17 cellular contexts compared by ENCODE assay signal in genomic region chr10:70293169-70293813, GRCh38. TPM values are rescaled to one million over a fixed set of nuclear protein-coding genes. Genes with fewer than 3 reads are reported as not detected.
A peak's percentile ranks its signal among the peaks of the same experiment; 100 is the strongest.
DNase-seq lines count a peak whose midpoint lies in the region; ATAC-seq and TF ChIP-seq lines count a peak whose summit lies in the region.
"Had no signal": no experiment of that assay in that cellular context is flagged by ENCODE, and none has a peak within 500 bp of the region (broad histone marks: within the 10 kb centered on the region; RNA-seq: fewer than 3 reads in every experiment).

No MANE protein-coding gene starts in this region.

- H3K27me3 ChIP-seq in trophoblast cell (ENCODE audit: insufficient read depth, low read length), result no peaks in the 10 kb centered on the region

- H3K4me2 ChIP-seq in trophoblast cell (ENCODE audit: low read length), result no peak overlapping the region
- H3K4me2 ChIP-seq: GM23338 had no signal

- no peak overlapping the region for H3K4me3 Mint-ChIP-seq in natural killer cell
- H3K4me3 Mint-ChIP-seq in natural killer cell treated with Interleukin-12 subunit alpha and Interleukin-12 subunit beta and Interleukin-15 and Interleukin-18, amount 100 ng/mL, for 72 hours, result no peak overlapping the region
- H3K4me3 Mint-ChIP-seq: GM23338 had no signal

- H2BK12ac ChIP-seq in trophoblast cell (ENCODE audit: low read length), result no peak overlapping the region

- H3K36me3 Mint-ChIP-seq in natural killer cell, result no peaks in the 10 kb centered on the region
- no peaks in the 10 kb centered on the region for H3K36me3 Mint-ChIP-seq in natural killer cell treated with Interleukin-12 subunit alpha and Interleukin-12 subunit beta and Interleukin-15 and Interleukin-18, amount 100 ng/mL, for 72 hours

- ATAC-seq in natural killer cell, result peak in 2 of 3 donors; percentile 46 to 63
- ATAC-seq in natural killer cell treated with Interleukin-12 subunit alpha and Interleukin-12 subunit beta and Interleukin-15 and Interleukin-18, amount 100 ng/mL, for 72 hours, result no peak
- peak; percentile 78 for ATAC-seq in HG02610 (IDR thresholded peaks at IDR 0.05; ENCODE audit: unreplicated experiment)
- ATAC-seq in HG03442 (IDR thresholded peaks at IDR 0.05; ENCODE audit: unreplicated experiment), result peak; percentile 46
- ATAC-seq: GM23338 had no signal

- H2AFZ ChIP-seq in trophoblast cell (ENCODE audit: insufficient read depth, low read length, poor library complexity), result no peak overlapping the region
- H2AFZ ChIP-seq: GM23338 had no signal

- no peak overlapping the region for H3K9ac ChIP-seq in trophoblast cell (ENCODE audit: low read length)

- no peak overlapping the region for H2BK120ac ChIP-seq in trophoblast cell (ENCODE audit: insufficient read depth, low read length, poor library complexity)

- H3K9me3 ChIP-seq in trophoblast cell (ENCODE audit: insufficient read depth, low read depth, low read length), result peaks cover 1% of the 10 kb centered on the region

- no peak overlapping the region for H3K14ac ChIP-seq in trophoblast cell (ENCODE audit: low read length)

- H4K12ac ChIP-seq in trophoblast cell (ENCODE audit: low read depth, low read length), result no peak overlapping the region

- DNase-seq in natural killer cell, result no peak
- no peak for DNase-seq in natural killer cell treated with Interleukin-12 subunit alpha and Interleukin-12 subunit beta and Interleukin-15 and Interleukin-18, amount 100 ng/mL, for 72 hours (ENCODE audit: low spot score)
- no peak for DNase-seq in NCI-H2081 treated with DMSO at 0.1 percent for 48 hours (lab: John Stamatoyannopoulos, UW)
- no peak for DNase-seq in trophoblast cell
- no peak for DNase-seq in stimulated activated CD4-positive, alpha-beta T cell treated with anti-CD3 and anti-CD28 coated beads, Interleukin-1b, Interleukin-23, amount 100 ng/mL, for 48 hours
- no peak for DNase-seq in activated CD4-positive, alpha-beta T cell treated with anti-CD3 and anti-CD28 coated beads, Interleukin-2, amount 50 U/mL, for 4 hours
- DNase-seq: activated effector memory CD4-positive, alpha-beta T cell treated with Interleukin-2 at 50 U/mL for 16 hours; DMS79; IMR-90; islet precursor cell; NCI-H2171 had no signal

- H3K79me2 ChIP-seq in trophoblast cell (ENCODE audit: control insufficient read depth, insufficient read depth, low read length, poor library complexity), result no peaks in the 10 kb centered on the region

- H3K27ac Mint-ChIP-seq in natural killer cell, result no peak overlapping the region
- no peak overlapping the region for H3K27ac Mint-ChIP-seq in natural killer cell treated with Interleukin-12 subunit alpha and Interleukin-12 subunit beta and Interleukin-15 and Interleukin-18, amount 100 ng/mL, for 72 hours
- H3K27ac Mint-ChIP-seq: GM23338 had no signal

- no peaks in the 10 kb centered on the region for H3K79me1 ChIP-seq in trophoblast cell (ENCODE audit: low read length)

- no peaks in the 10 kb centered on the region for H3K4me1 ChIP-seq in trophoblast cell (ENCODE audit: control insufficient read depth in 1 of 2, insufficient read depth in 2 of 2, low read length in 2 of 2)

- H2AK5ac ChIP-seq in trophoblast cell (ENCODE audit: low read length), result no peak overlapping the region

- no peaks in the 10 kb centered on the region for H3K36me3 ChIP-seq in trophoblast cell (ENCODE audit: control insufficient read depth in 1 of 2, insufficient read depth in 2 of 2, low read length in 2 of 2)
- H3K36me3 ChIP-seq: cardiac muscle cell had no signal

- H3K4me3 ChIP-seq in trophoblast cell (ENCODE audit: low read depth, low read length), result no peak overlapping the region
- H3K4me3 ChIP-seq: cardiac muscle cell, GM23338 had no signal

- no peak overlapping the region for H2BK5ac ChIP-seq in trophoblast cell (ENCODE audit: low read depth, low read length, poor library complexity)

- no peak overlapping the region for H4K91ac ChIP-seq in trophoblast cell (ENCODE audit: low read depth, low read length)

- no peaks in the 10 kb centered on the region for H3K9me3 Mint-ChIP-seq in natural killer cell
- H3K9me3 Mint-ChIP-seq in natural killer cell treated with Interleukin-12 subunit alpha and Interleukin-12 subunit beta and Interleukin-15 and Interleukin-18, amount 100 ng/mL, for 72 hours, result no peaks in the 10 kb centered on the region
- H3K9me3 Mint-ChIP-seq: GM23338 had no signal

- no peak overlapping the region for H3K4ac ChIP-seq in trophoblast cell (ENCODE audit: low read depth, low read length)

- H3K4me1 Mint-ChIP-seq in natural killer cell, result peaks cover 6 to 11% of the 10 kb centered on the region in 2 donors
- peaks cover 3 to 6% of the 10 kb centered on the region in 2 donors for H3K4me1 Mint-ChIP-seq in natural killer cell treated with Interleukin-12 subunit alpha and Interleukin-12 subunit beta and Interleukin-15 and Interleukin-18, amount 100 ng/mL, for 72 hours (ENCODE audit: low read depth in 2 of 2)

- H3K27ac ChIP-seq in trophoblast cell (ENCODE audit: low read depth, low read length), result no peak overlapping the region
- H3K27ac ChIP-seq: cardiac muscle cell, RWPE1, VCaP had no signal

- H3K18ac ChIP-seq in trophoblast cell (ENCODE audit: low read length), result no peak overlapping the region

- no peaks in the 10 kb centered on the region for H3K27me3 Mint-ChIP-seq in natural killer cell (ENCODE audit: low read depth in 2 of 2)
- peaks cover 0 to 6% of the 10 kb centered on the region in 2 donors for H3K27me3 Mint-ChIP-seq in natural killer cell treated with Interleukin-12 subunit alpha and Interleukin-12 subunit beta and Interleukin-15 and Interleukin-18, amount 100 ng/mL, for 72 hours

- H3K23ac ChIP-seq in trophoblast cell (ENCODE audit: low read length), result no peak overlapping the region

- no CpG with 5 or more reads among the region's 7 CpGs for WGBS in trophoblast cell (ENCODE audit: extremely low coverage, insufficient coverage, insufficient read length)

- H4K8ac ChIP-seq in trophoblast cell (ENCODE audit: low read depth, low read length), result no peak overlapping the region

- intact Hi-C loops in natural killer cell (cut with micrococcal nuclease), result no loop called here

- TF ChIP-seq CTCF in natural killer cell (IDR thresholded peaks at IDR 0.05), result no peak

RNA-seq across cellular contexts. Expression of gene NPFFR1, which starts 9.5 kb away (rescaled TPM):
- under 1 TPM in 1 of 3 donors, not detected in 2; 0.05 TPM for total RNA-seq in natural killer cell
- under 1 TPM in 1 of 2 donors, not detected in 1; 0.02 TPM for total RNA-seq in natural killer cell treated with Interleukin-12 subunit alpha and Interleukin-12 subunit beta and Interleukin-15 and Interleukin-18, amount 100 ng/mL, for 72 hours
- not detected in 2 replicates for polyA plus RNA-seq in trophoblast cell (2013)
- total RNA-seq: cardiac muscle cell, IMR-90 had no signal
- polyA plus RNA-seq: cardiac muscle cell, IMR-90 had no signal

Comparison
In these comparisons a context has a peak if more than half of its experiments do, and no peak if none do; other contexts are left out.
1. ATAC-seq: peak in natural killer cell (2 of 3), HG02610 (single experiment) and HG03442 (single experiment); none in natural killer cell treated with Interleukin-12 subunit alpha and Interleukin-12 subunit beta and Interleukin-15 and Interleukin-18, amount 100 ng/mL, for 72 hours (0 of 2).